Comparison of ENCODE assay signal across 26 cellular contexts in the genomic region with DNA sequence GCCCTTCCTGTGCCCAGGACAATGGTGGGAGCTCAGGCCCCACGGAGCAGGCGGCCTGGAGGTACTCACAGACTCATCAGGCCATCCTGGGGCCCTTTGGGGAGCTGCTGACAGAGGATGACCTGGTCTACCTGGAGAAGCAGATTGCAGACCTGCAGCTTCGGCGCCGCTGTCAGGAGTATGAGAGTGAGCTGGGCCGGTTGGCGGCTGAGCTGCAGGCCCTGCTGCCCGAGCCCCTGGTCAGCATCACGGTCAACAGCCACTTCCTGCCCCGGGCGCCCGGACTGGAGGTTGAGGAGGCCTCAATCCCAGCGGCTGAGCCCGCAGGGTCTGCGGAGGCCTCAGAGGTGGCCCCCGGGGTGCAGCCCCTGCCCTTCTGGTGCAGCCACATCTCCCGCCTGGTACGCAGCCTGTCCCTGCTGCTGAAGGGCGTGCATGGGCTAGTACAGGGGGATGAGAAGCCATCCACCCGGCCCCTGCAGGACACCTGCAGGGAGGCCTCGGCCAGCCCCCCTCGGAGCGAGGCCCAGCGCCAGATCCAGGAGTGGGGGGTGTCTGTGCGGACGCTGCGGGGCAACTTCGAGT. TPM values are rescaled to one million over a fixed set of nuclear protein-coding genes. Genes with fewer than 3 reads are reported as not detected.
"Had no signal": no experiment of that assay in that cellular context is flagged by ENCODE, and none has a peak within 500 bp of the region (broad histone marks: within the 10 kb centered on the region; RNA-seq: fewer than 3 reads in every experiment).

No MANE protein-coding gene starts in this region.

- ATAC-seq: activated CD4-positive, alpha-beta T cell treated with anti-CD3 and anti-CD28 coated beads for 36 hours; naive thymus-derived CD8-positive, alpha-beta T cell; T-helper 17 cell had no signal

- H3K9me3 Mint-ChIP-seq: activated B cell treated with CpG ODN at 0.5 μM for 24 hours; activated T-cell treated with anti-CD3 and anti-CD28 coated beads, Interleukin-2, amount 50 U/mL, for 24 hours; activated T-helper 2 cell treated with anti-CD3 and anti-CD28 coated beads, Interferon-gamma antibody, Interleukin-2, Interleukin-4, amounts not matched to agents 10 μg/mL and 5 μg/mL and 100 μg/mL, durations not matched to agents 14 hours and 24 hours and 36 hours; naive thymus-derived CD8-positive, alpha-beta T cell; stimulated activated naive CD8-positive, alpha-beta T cell treated with anti-CD3 and anti-CD28 coated beads, Interleukin-15, Interleukin-2, amounts not matched to agents 100 ng/mL and 50 ng/mL, for 24 hours had no signal

- H3K36me3 Mint-ChIP-seq: activated naive CD8-positive, alpha-beta T cell; naive thymus-derived CD8-positive, alpha-beta T cell had no signal

- H3K4me1 ChIP-seq: adrenal gland, ascending aorta had no signal

- H3K9me3 ChIP-seq: adrenal gland, ascending aorta, esophagus muscularis mucosa, tibial artery had no signal

- H3K4me3 Mint-ChIP-seq: activated B cell treated with CpG ODN at 0.5 μM for 24 hours; activated CD4-positive, alpha-beta T cell treated with anti-CD3 and anti-CD28 coated beads for 36 hours; activated naive CD8-positive, alpha-beta T cell; activated T-cell treated with anti-CD3 and anti-CD28 coated beads, Interleukin-2, amount 50 U/mL, for 24 hours; naive thymus-derived CD8-positive, alpha-beta T cell; stimulated activated naive CD8-positive, alpha-beta T cell treated with anti-CD3 and anti-CD28 coated beads, Interleukin-15, Interleukin-2, amounts not matched to agents 100 ng/mL and 50 ng/mL, for 24 hours; T-helper 17 cell had no signal

- H3K27ac ChIP-seq: adrenal gland, ascending aorta, brain microvascular endothelial cell, esophagus muscularis mucosa, tibial artery had no signal

- H3K4me1 Mint-ChIP-seq: activated B cell treated with CpG ODN at 0.5 μM for 24 hours; activated CD4-positive, alpha-beta T cell treated with anti-CD3 and anti-CD28 coated beads for 36 hours; naive thymus-derived CD8-positive, alpha-beta T cell had no signal

- H3K27me3 Mint-ChIP-seq: activated B cell treated with CpG ODN at 0.5 μM for 24 hours; activated CD4-positive, alpha-beta T cell treated with anti-CD3 and anti-CD28 coated beads for 36 hours; activated naive CD8-positive, alpha-beta T cell; activated T-cell treated with anti-CD3 and anti-CD28 coated beads, Interleukin-2, amount 50 U/mL, for 24 hours; naive thymus-derived CD8-positive, alpha-beta T cell; stimulated activated naive CD8-positive, alpha-beta T cell treated with anti-CD3 and anti-CD28 coated beads, Interleukin-15, Interleukin-2, amounts not matched to agents 100 ng/mL and 50 ng/mL, for 24 hours; T-helper 17 cell had no signal

- H3K36me3 ChIP-seq: adrenal gland, ascending aorta, brain microvascular endothelial cell, tibial artery had no signal

- H3K4me3 ChIP-seq: adrenal gland, ascending aorta, esophagus muscularis mucosa, lung, tibial artery had no signal

- H3K27me3 ChIP-seq: adrenal gland, ascending aorta, brain microvascular endothelial cell, esophagus muscularis mucosa, tibial artery had no signal

- DNase-seq: activated B cell treated with CpG ODN at 0.5 μM for 24 hours; activated CD4-positive, alpha-beta T cell treated with anti-CD3 and anti-CD28 coated beads for 36 hours; activated CD4-positive, alpha-beta T cell treated with anti-CD3 and anti-CD28 coated beads, Interleukin-2, amount 50 U/mL, for 4 hours; activated CD8-positive, alpha-beta memory T cell treated with anti-CD3 and anti-CD28 coated beads for 24 hours; activated CD8-positive, alpha-beta memory T cell treated with anti-CD3 and anti-CD28 coated beads, Interleukin-2, amount 50 U/mL, for 4 hours; activated naive CD4-positive, alpha-beta T cell; activated T-cell treated with anti-CD3 and anti-CD28 coated beads, Interleukin-2, amount 50 U/mL, for 24 hours; adrenal gland; brain microvascular endothelial cell; central memory CD4-positive, alpha-beta T cell; effector memory CD4-positive, alpha-beta T cell; hippocampal formation; stimulated activated CD4-positive, alpha-beta T cell treated with anti-CD3 and anti-CD28 coated beads, Interleukin-12 subunit alpha, Interleukin-12 subunit beta, amount 100 ng/mL, for 4 hours; stimulated activated CD4-positive, alpha-beta T cell treated with anti-CD3 and anti-CD28 coated beads, Interleukin-4, amount 100 ng/mL, for 4 hours; SW 1271; tibial artery had no signal

- H3K27ac Mint-ChIP-seq: activated B cell treated with CpG ODN at 0.5 μM for 24 hours; activated CD4-positive, alpha-beta T cell treated with anti-CD3 and anti-CD28 coated beads for 36 hours; activated naive CD8-positive, alpha-beta T cell; activated T-cell treated with anti-CD3 and anti-CD28 coated beads, Interleukin-2, amount 50 U/mL, for 24 hours; activated T-helper 2 cell treated with anti-CD3 and anti-CD28 coated beads, Interferon-gamma antibody, Interleukin-2, Interleukin-4, amounts not matched to agents 10 μg/mL and 5 μg/mL and 100 μg/mL, durations not matched to agents 14 hours and 24 hours and 36 hours; naive thymus-derived CD8-positive, alpha-beta T cell; stimulated activated naive CD8-positive, alpha-beta T cell treated with anti-CD3 and anti-CD28 coated beads, Interleukin-15, Interleukin-2, amounts not matched to agents 100 ng/mL and 50 ng/mL, for 24 hours; T-helper 17 cell had no signal

RNA-seq across cellular contexts. Expression of gene KLHL30, which starts 8.3 kb away (rescaled TPM):
- total RNA-seq: activated B cell treated with CpG ODN at 0.5 μM for 24 hours; activated CD4-positive, alpha-beta T cell treated with anti-CD3 and anti-CD28 coated beads for 36 hours; activated T-helper 2 cell treated with anti-CD3 and anti-CD28 coated beads, Interferon-gamma antibody, Interleukin-2, Interleukin-4, amounts not matched to agents 10 μg/mL and 5 μg/mL and 100 μg/mL, durations not matched to agents 14 hours and 24 hours and 36 hours; dermis microvascular lymphatic vessel endothelial cell; endothelial cell of umbilical vein; naive thymus-derived CD8-positive, alpha-beta T cell; T-helper 17 cell had no signal
- polyA plus RNA-seq: endothelial cell of umbilical vein; naive thymus-derived CD8-positive, alpha-beta T cell had no signal

RNA-seq across cellular contexts. Expression of gene ERFE, which starts 28.6 kb away (rescaled TPM):
- total RNA-seq: activated B cell treated with CpG ODN at 0.5 μM for 24 hours; naive thymus-derived CD8-positive, alpha-beta T cell; T-helper 17 cell had no signal
- polyA plus RNA-seq: naive thymus-derived CD8-positive, alpha-beta T cell had no signal

RNA-seq across cellular contexts. Expression of gene ESPNL, which starts 30.1 kb away (rescaled TPM):
- total RNA-seq: ascending aorta, dermis microvascular lymphatic vessel endothelial cell, endothelial cell of umbilical vein had no signal
- polyA plus RNA-seq: endothelial cell of umbilical vein; naive thymus-derived CD8-positive, alpha-beta T cell had no signal
